28 cellular contexts compared by ENCODE assay signal in the genomic region with DNA sequence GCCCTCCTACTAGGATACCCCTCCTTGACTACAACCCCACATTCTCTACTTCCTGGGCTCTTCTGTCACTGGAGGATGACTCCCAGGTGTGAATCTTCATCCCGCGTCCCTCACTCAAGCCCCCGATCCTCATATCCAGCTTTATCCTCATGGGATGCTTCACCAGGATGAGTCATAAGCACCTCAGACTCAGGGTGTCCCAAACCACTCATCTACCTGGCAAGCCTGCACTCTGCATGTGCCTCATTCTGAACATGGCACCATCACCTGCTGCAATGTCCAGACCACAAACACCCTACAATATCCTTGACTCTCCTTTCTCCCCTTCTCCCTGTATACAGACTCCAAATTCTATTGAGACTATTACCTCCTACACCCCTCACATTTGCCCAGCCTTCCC.
"Had no signal": no experiment of that assay in that cellular context is flagged by ENCODE, and none has a peak within 500 bp of the region (broad histone marks: within the 10 kb centered on the region; RNA-seq: fewer than 3 reads in every experiment).

No MANE protein-coding gene starts in this region.

- H3K4me1 ChIP-seq: prostate gland had no signal

- H3K36me3 ChIP-seq: left lung, pancreas, prostate gland, stomach, suprapubic skin, tibial nerve had no signal

- ATAC-seq: activated naive CD8-positive, alpha-beta T cell treated with anti-CD3 and anti-CD28 coated beads, Interleukin-2, amount 50 U/mL, for 24 hours; activated T-cell treated with anti-CD3 and anti-CD28 coated beads, Interleukin-2, amount 50 U/mL, for 4 hours; activated T-helper 17 cell treated with anti-CD3 and anti-CD28 coated beads, Interleukin-2, amount 50 U/mL, for 72 hours; body of pancreas; effector memory CD8-positive, alpha-beta T cell; left lung; naive thymus-derived CD4-positive, alpha-beta T cell; pancreas; sciatic nerve; stimulated activated naive B cell treated with anti-CD40 and anti-IgM and Interleukin-4, amounts not matched to agents 10 μg/mL and 1 μg/mL and 100 μg/mL, for 72 hours had no signal

- H3K27ac ChIP-seq: body of pancreas, left lung, pancreas, prostate gland, suprapubic skin, tibial nerve had no signal

- DNase-seq: activated CD4-positive, alpha-beta T cell treated with anti-CD3 and anti-CD28 coated beads for 48 hours; activated CD4-positive, alpha-beta T cell treated with anti-CD3 and anti-CD28 coated beads, Interleukin-2, amount 50 U/mL, for 48 hours; activated CD4-positive, CD25-positive, alpha-beta regulatory T cell; activated gamma-delta T cell treated with Interleukin-2 at 50 U/mL for 16 hours; activated naive CD8-positive, alpha-beta T cell treated with anti-CD3 and anti-CD28 coated beads, Interleukin-2, amount 50 U/mL, for 24 hours; activated T-cell treated with anti-CD3 and anti-CD28 coated beads, Interleukin-2, amount 50 U/mL, for 4 hours; body of pancreas; effector memory CD8-positive, alpha-beta T cell; foreskin fibroblast; left lung; midbrain; naive thymus-derived CD4-positive, alpha-beta T cell; nucleus accumbens; pancreas; retina; small intestine; stimulated activated CD4-positive, alpha-beta T cell treated with anti-CD3 and anti-CD28 coated beads, Interleukin-2, amount 100 ng/mL, for 24 hours; stimulated activated naive B cell treated with anti-CD40 and anti-IgM and Interleukin-4, amounts not matched to agents 10 μg/mL and 1 μg/mL and 100 μg/mL, for 72 hours; stomach had no signal

- H3K9me3 ChIP-seq: body of pancreas, left lung, pancreas, prostate gland, stomach, suprapubic skin, tibial nerve had no signal

- H3K27me3 ChIP-seq: pancreas, suprapubic skin, tibial nerve had no signal

- H3K4me3 ChIP-seq: body of pancreas, left lung, lung, pancreas, prostate gland, stomach, suprapubic skin, tibial nerve had no signal

- FAIRE-seq: colon, endothelial cell of umbilical vein, pancreas, small intestine, urothelium cell line had no signal
